ENCODE assay signal across 8 cellular contexts in the genomic region with DNA sequence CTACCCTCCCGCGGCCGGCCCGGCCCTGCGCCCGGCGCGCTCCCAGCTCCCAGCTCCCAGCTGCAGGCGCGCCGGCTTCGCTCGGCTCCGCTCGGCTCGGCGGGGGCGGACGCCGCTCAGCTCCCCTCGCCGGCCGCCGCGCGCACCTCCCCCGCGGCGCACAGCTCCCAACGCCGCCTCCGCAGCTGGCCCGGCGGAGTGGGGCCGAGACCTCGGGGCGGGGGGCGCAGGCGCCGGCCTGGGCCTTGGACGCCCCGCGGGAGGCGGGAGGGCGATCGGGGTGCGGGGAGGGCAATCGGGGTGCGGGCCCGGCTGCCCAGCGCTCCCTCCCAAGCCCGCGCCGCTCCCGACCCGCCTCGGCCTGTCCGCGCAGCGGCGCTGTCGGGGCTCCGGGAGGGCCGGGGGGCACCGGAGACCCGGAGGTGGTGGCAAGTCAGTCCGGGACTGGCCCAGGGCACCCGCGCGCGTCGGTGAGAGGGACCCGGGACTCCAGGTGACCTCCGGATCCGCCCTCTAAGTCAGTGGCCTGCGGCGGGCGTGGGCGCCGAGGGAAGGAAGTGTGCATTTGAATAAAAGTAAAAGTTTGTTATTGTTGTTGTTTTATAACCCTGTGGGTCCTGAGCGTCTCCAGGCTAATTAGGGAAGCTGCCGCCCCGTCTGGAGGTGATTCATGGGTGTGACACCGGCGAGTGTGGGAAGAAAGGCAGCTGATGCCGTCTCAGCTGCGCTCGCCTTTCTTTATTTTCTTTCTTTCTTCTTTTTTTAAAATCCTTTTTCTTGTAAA. TPM values are rescaled to one million over a fixed set of nuclear protein-coding genes. Genes with fewer than 3 reads are reported as not detected.
DNase-seq lines count a peak whose midpoint lies in the region; ATAC-seq and TF ChIP-seq lines count a peak whose summit lies in the region.

A gene with protein sequence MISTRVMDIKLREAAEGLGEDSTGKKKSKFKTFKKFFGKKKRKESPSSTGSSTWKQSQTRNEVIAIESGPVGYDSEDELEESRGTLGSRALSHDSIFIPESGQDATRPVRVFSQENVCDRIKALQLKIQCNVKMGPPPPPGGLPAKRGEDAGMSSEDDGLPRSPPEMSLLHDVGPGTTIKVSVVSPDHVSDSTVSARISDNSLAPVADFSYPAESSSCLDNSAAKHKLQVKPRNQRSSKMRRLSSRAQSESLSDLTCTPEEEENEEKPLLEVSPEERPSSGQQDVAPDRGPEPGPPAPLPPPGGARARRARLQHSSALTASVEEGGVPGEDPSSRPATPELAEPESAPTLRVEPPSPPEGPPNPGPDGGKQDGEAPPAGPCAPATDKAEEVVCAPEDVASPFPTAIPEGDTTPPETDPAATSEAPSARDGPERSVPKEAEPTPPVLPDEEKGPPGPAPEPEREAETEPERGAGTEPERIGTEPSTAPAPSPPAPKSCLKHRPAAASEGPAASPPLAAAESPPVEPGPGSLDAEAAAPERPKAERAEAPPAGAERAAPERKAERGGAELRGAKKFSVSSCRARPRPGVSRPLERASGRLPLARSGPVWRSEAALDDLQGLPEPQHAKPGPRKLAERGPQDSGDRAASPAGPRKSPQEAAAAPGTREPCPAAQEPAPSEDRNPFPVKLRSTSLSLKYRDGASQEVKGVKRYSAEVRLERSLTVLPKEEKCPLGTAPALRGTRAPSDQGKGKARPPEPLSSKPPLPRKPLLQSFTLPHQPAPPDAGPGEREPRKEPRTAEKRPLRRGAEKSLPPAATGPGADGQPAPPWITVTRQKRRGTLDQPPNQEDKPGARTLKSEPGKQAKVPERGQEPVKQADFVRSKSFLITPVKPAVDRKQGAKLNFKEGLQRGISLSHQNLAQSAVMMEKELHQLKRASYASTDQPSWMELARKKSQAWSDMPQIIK (minus strand): TSS at position 93 of the 784 bp plus-strand sequence. CDS start 89,425 bp downstream, outside the sequence.

- no peaks in the 10 kb centered on the region for H3K36me3 ChIP-seq in PC-9 (ENCODE audit: low read depth)

- H3K9me3 ChIP-seq in PC-9 (ENCODE audit: insufficient read depth, low read depth) = no peaks in the 10 kb centered on the region

- no peaks in the 10 kb centered on the region for H3F3A ChIP-seq in PC-9 (ENCODE audit: insufficient read depth, low read depth)

- H3K4me2 ChIP-seq in PC-9 = peak within 1 kb of the TSS; percentile 78

- H4K20me1 ChIP-seq in PC-9 (ENCODE audit: insufficient read depth) = no peaks in the 10 kb centered on the region

- TF ChIP-seq CTCF in GM20000 (IDR thresholded peaks at IDR 0.05; ENCODE audit: extremely low read depth, missing control alignments) (no peak), PC-9 (conservative IDR thresholded peaks at IDR 0.05) (no peak), choroid plexus epithelial cell (conservative IDR thresholded peaks at IDR 0.05; ENCODE audit: low read depth, low read length) (no peak)

- peaks cover 65% of the 10 kb centered on the region for H3K27me3 Mint-ChIP-seq in stimulated activated naive CD8-positive, alpha-beta T cell treated with anti-CD3 and anti-CD28 coated beads, Interleukin-15, Interleukin-2, amounts not matched to agents 100 ng/mL and 50 ng/mL, for 24 hours

- H3K27ac ChIP-seq in PC-9 = no peak within 1 kb of the TSS

- no peaks in the 10 kb centered on the region for H3K79me2 ChIP-seq in PC-9 (ENCODE audit: low read depth)

- CTCF ChIA-PET in PC-9 (lab: Charles Lee) = no interaction called here

- H2AFZ ChIP-seq in PC-9 = peak within 1 kb of the TSS; percentile 77; the same call in 1 of the 2 replicates

- H3K4me1 Mint-ChIP-seq in stimulated activated naive CD8-positive, alpha-beta T cell treated with anti-CD3 and anti-CD28 coated beads, Interleukin-15, Interleukin-2, amounts not matched to agents 100 ng/mL and 50 ng/mL, for 24 hours (ENCODE audit: low read depth) = peaks cover 12% of the 10 kb centered on the region

- POLR2A ChIA-PET in PC-9 (lab: Charles Lee; ENCODE audit: unreplicated experiment) = no interaction called here

- no peaks in the 10 kb centered on the region for H3K9me3 Mint-ChIP-seq in stimulated activated naive CD8-positive, alpha-beta T cell treated with anti-CD3 and anti-CD28 coated beads, Interleukin-15, Interleukin-2, amounts not matched to agents 100 ng/mL and 50 ng/mL, for 24 hours

- no peaks in the 10 kb centered on the region for H3K4me1 ChIP-seq in PC-9 (replicated peaks; ENCODE audit: insufficient read depth)

- no TSS peak for BruUV-seq in PC-9 (replicated peaks; lab: Mats Ljungman, UMichigan)

- intact Hi-C loops in PC-9 (cut with micrococcal nuclease; ENCODE audit: unreplicated experiment) = loop anchor here (2.0 to 5.0 kb wide), 2 partner anchors 68 to 289 kb away; no protein-coding TSS in a partner anchor

- DNase-seq in GM20000 (ENCODE audit: low spot score) (peak; percentile 53), PC-9 (peak in 1 of 2 experiments; percentile 35), choroid plexus epithelial cell (ENCODE audit: low read depth) (peak; percentile 24), lung microvascular endothelial cell (ENCODE audit: low read depth in 2 of 2) (peak; percentile 55 to 68), NCI-H2107 (lab: John Stamatoyannopoulos, UW) (no peak)

- H3K9me2 ChIP-seq in PC-9 (ENCODE audit: insufficient read depth) = no peaks in the 10 kb centered on the region

- peaks cover 47% of the 10 kb centered on the region for H3K27me3 ChIP-seq in PC-9 (ENCODE audit: insufficient read depth, low read depth)

- peak within 1 kb of the TSS; percentile 71 for H3K4me3 Mint-ChIP-seq in stimulated activated naive CD8-positive, alpha-beta T cell treated with anti-CD3 and anti-CD28 coated beads, Interleukin-15, Interleukin-2, amounts not matched to agents 100 ng/mL and 50 ng/mL, for 24 hours

- H3K4me3 ChIP-seq in PC-9 (peak within 1 kb of the TSS; percentile 54; the same call in 1 of the 2 replicates), choroid plexus epithelial cell (ENCODE audit: low read depth, low read length) (peak within 1 kb of the TSS; percentile 17)

- ATAC-seq in GM18868 (IDR thresholded peaks at IDR 0.05; ENCODE audit: unreplicated experiment) (no peak), GM18907 (IDR thresholded peaks at IDR 0.05; ENCODE audit: unreplicated experiment) (no peak)

- H3K36me3 Mint-ChIP-seq in stimulated activated naive CD8-positive, alpha-beta T cell treated with anti-CD3 and anti-CD28 coated beads, Interleukin-15, Interleukin-2, amounts not matched to agents 100 ng/mL and 50 ng/mL, for 24 hours (ENCODE audit: low read depth) = no peaks in the 10 kb centered on the region

- H3K27ac Mint-ChIP-seq in stimulated activated naive CD8-positive, alpha-beta T cell treated with anti-CD3 and anti-CD28 coated beads, Interleukin-15, Interleukin-2, amounts not matched to agents 100 ng/mL and 50 ng/mL, for 24 hours = no peak within 1 kb of the TSS

RNA-seq across cellular contexts. Expression of the gene that starts here (rescaled TPM):
- total RNA-seq in PC-9 (2021) = 29.6 and 33.7 TPM in 2 replicates
- 0.60 and 2.2 TPM in 2 replicates for total RNA-seq in lung microvascular endothelial cell
